Comparison of ENCODE assay signal across 1 cellular context in the genomic region with DNA sequence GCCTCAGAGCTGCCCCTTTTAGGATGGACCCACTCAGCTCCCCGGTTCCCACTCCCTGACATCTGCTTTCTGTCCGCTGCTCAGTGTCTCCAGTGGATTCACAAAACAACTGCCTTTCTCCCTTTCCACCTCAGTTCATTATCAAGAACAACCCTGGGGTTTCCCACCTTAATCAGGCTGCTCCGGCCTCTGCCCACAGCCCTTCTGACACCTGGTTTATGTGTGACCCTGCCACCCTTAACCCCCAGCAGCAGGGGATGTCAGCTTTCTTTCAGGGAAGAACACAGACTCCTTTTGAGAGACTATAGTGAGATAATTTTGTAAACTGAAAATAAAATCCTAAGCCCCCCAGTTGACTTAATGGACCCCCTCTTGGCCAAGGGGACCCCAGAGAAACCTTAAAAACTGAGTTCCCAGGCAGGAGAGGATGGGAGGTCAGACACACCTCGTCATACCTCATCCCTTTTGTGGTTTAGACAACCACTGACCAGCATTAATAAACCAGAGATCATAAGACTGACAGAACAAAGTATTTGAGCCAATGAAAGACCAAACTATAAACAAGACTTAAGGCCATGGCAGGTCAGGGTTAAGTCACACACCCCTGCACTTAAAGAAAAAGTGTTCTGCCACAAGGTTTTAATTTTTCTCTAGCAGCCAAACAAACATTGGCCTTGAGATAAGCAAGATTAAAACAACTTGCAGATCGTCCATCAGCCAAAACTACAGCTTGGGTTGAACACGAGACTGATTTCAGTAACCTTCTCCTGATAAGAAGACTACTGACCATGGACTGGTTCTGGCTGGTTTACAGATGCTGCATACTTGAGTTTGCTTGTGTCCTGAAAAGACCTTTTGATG.
TF ChIP-seq lines count a peak whose summit lies in the region.

No MANE protein-coding gene starts in this region.

TF ChIP-seq in HEK293, 187 proteins besides CTCF, POLR2A, EP300 and RAD21:
- TF ChIP-seq ZNF514 (tag by site-specific recombination; IDR thresholded peaks at IDR 0.05) (no peak), MEIS1 (CRISPR knock-in tag; IDR thresholded peaks at IDR 0.05; ENCODE audit: borderline replicate concordance) (no peak), ZNF600 (tag by site-specific recombination; IDR thresholded peaks at IDR 0.05) (0 out of 2 replicates have a peak, but pooled peaks have one; percentile 26), ZNF530 (tag by site-specific recombination; IDR thresholded peaks at IDR 0.05; ENCODE audit: low read depth) (no peak), ZNF133 (tag by site-specific recombination; IDR thresholded peaks at IDR 0.05) (no peak), ZNF544 (tag by site-specific recombination; IDR thresholded peaks at IDR 0.05) (no peak), ZNF629 (tag by site-specific recombination; IDR thresholded peaks at IDR 0.05) (no peak), ZXDB (tag by site-specific recombination; IDR thresholded peaks at IDR 0.05) (0 out of 2 replicates have a peak, but pooled peaks have one; percentile 44)
- TF ChIP-seq, protein P1, sequence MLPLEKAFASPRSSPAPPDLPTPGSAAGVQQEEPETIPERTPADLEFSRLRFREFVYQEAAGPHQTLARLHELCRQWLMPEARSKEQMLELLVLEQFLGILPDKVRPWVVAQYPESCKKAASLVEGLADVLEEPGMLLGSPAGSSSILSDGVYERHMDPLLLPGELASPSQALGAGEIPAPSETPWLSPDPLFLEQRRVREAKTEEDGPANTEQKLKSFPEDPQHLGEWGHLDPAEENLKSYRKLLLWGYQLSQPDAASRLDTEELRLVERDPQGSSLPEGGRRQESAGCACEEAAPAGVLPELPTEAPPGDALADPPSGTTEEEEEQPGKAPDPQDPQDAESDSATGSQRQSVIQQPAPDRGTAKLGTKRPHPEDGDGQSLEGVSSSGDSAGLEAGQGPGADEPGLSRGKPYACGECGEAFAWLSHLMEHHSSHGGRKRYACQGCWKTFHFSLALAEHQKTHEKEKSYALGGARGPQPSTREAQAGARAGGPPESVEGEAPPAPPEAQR (tag by site-specific recombination; IDR thresholded peaks at IDR 0.05) = no peak
- TF ChIP-seq, protein P2, sequence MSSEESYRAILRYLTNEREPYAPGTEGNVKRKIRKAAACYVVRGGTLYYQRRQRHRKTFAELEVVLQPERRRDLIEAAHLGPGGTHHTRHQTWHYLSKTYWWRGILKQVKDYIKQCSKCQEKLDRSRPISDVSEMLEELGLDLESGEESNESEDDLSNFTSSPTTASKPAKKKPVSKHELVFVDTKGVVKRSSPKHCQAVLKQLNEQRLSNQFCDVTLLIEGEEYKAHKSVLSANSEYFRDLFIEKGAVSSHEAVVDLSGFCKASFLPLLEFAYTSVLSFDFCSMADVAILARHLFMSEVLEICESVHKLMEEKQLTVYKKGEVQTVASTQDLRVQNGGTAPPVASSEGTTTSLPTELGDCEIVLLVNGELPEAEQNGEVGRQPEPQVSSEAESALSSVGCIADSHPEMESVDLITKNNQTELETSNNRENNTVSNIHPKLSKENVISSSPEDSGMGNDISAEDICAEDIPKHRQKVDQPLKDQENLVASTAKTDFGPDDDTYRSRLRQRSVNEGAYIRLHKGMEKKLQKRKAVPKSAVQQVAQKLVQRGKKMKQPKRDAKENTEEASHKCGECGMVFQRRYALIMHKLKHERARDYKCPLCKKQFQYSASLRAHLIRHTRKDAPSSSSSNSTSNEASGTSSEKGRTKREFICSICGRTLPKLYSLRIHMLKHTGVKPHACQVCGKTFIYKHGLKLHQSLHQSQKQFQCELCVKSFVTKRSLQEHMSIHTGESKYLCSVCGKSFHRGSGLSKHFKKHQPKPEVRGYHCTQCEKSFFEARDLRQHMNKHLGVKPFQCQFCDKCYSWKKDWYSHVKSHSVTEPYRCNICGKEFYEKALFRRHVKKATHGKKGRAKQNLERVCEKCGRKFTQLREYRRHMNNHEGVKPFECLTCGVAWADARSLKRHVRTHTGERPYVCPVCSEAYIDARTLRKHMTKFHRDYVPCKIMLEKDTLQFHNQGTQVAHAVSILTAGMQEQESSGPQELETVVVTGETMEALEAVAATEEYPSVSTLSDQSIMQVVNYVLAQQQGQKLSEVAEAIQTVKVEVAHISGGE (tag by site-specific recombination; conservative IDR thresholded peaks at IDR 0.05; ENCODE audit: low read depth) = no peak
- TF ChIP-seq, protein P3, sequence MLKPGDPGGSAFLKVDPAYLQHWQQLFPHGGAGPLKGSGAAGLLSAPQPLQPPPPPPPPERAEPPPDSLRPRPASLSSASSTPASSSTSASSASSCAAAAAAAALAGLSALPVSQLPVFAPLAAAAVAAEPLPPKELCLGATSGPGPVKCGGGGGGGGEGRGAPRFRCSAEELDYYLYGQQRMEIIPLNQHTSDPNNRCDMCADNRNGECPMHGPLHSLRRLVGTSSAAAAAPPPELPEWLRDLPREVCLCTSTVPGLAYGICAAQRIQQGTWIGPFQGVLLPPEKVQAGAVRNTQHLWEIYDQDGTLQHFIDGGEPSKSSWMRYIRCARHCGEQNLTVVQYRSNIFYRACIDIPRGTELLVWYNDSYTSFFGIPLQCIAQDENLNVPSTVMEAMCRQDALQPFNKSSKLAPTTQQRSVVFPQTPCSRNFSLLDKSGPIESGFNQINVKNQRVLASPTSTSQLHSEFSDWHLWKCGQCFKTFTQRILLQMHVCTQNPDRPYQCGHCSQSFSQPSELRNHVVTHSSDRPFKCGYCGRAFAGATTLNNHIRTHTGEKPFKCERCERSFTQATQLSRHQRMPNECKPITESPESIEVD (tag by site-specific recombination; IDR thresholded peaks at IDR 0.05) = peak; percentile 81
